Comparison of ENCODE assay signal across 1 cellular context in the genomic region with DNA sequence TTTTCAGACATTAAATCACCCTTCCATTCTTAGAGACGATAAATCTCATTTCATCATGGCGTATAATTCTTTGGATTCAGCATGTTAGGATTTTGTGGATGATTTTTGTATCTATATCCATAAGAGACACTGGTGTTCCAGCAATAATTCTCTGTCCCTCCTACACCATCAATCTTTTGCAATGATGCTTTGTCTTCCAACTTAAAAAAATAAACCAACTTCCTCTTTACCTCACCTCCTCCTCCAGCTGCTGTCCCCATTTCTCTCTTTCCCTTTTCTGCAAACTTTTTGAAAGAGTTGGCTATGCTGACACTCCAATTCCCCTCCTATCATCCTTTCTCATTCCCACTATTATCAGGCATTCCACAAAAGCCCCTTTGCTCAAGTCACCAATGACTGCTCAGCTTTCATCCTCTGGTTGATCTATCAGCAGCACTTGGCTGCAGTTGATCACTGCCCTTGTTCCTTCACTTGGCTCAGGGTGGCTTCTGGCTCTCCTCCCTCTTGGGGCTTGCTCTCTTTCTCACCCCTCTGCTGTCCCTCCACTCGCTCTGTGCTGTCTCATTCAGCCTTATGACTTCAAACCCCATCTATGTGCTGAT.
TF ChIP-seq lines count a peak whose summit lies in the region.

No MANE protein-coding gene starts in this region.

TF ChIP-seq in H1, 55 proteins besides CTCF, POLR2A, EP300 and RAD21:
- TF ChIP-seq POU5F1 (IDR thresholded peaks at IDR 0.05; ENCODE audit: low read depth, low read length): no peak
- TF ChIP-seq CREB1 (IDR thresholded peaks at IDR 0.05): no peak
- TF ChIP-seq BCL11A (IDR thresholded peaks at IDR 0.05; ENCODE audit: low read depth in 2 of 2, low read length in 2 of 2): no peak
- TF ChIP-seq CBX8 (IDR thresholded peaks at IDR 0.05; ENCODE audit: borderline replicate concordance, low read depth, low read length): no peak
- no peak for TF ChIP-seq SIRT6 (IDR thresholded peaks at IDR 0.05; ENCODE audit: low read length)
- TF ChIP-seq ASH2L (IDR thresholded peaks at IDR 0.05; ENCODE audit: low read length): no peak
- no peak for TF ChIP-seq CBX5 (IDR thresholded peaks at IDR 0.05; ENCODE audit: low read depth, low read length)
- no peak for TF ChIP-seq SIX5 (IDR thresholded peaks at IDR 0.05; ENCODE audit: low read depth, low read length)
- no peak for TF ChIP-seq TAF7 (optimal IDR thresholded peaks at IDR 0.05; ENCODE audit: borderline replicate concordance, low read depth, low read length)
- no peak for TF ChIP-seq YY1 (IDR thresholded peaks at IDR 0.05; ENCODE audit: low read depth, low read length)
- TF ChIP-seq NANOG (IDR thresholded peaks at IDR 0.05; ENCODE audit: insufficient read depth, low read depth, low read length, poor library complexity, severe bottlenecking): no peak
- TF ChIP-seq TBP (IDR thresholded peaks at IDR 0.05; ENCODE audit: low read depth, low read length): no peak
TF ChIP-seq in H1: peak in this region for 0.
